ENCODE assay signal across 6 cellular contexts in genomic region chr11:57476223-57476882, GRCh38. TPM values are rescaled to one million over a fixed set of nuclear protein-coding genes. Genes with fewer than 3 reads are reported as not detected.
A peak's percentile ranks its signal among the peaks of the same experiment; 100 is the strongest.
DNase-seq lines count a peak whose midpoint lies in the region; ATAC-seq and TF ChIP-seq lines count a peak whose summit lies in the region.

No MANE protein-coding gene starts in this region.

- H3K36me3 ChIP-seq in lower lobe of right lung = no peaks in the 10 kb centered on the region

- H3K4me1 ChIP-seq in lower lobe of right lung = peaks cover 20% of the 10 kb centered on the region

- peak overlapping the region; percentile 60 for H3K4me3 ChIP-seq in lower lobe of right lung

- peak overlapping the region; percentile 49 for H3K27ac ChIP-seq in lower lobe of right lung

- peaks cover 7% of the 10 kb centered on the region for H3K27me3 ChIP-seq in lower lobe of right lung (ENCODE audit: low read depth)

- DNase-seq in ELF-1 (ENCODE audit: low read depth, low spot score) = peak; percentile 54
- peak; percentile 30 for DNase-seq in activated naive CD4-positive, alpha-beta T cell treated with Interleukin-2 at 50 U/mL for 16 hours
- DNase-seq in lower lobe of right lung = peak; percentile 71
- no peak for DNase-seq in NCI-H82 (lab: John Stamatoyannopoulos, UW)
- DNase-seq in HEK293T (ENCODE audit: extremely low spot score) = no peak

- TF ChIP-seq CTCF in lower lobe of right lung (IDR thresholded peaks at IDR 0.05) = no peak

- intact Hi-C loops in lower lobe of right lung (cut with DNase I) = no loop called here

- POLR2A ChIA-PET in HEK293T (lab: Yijun Ruan, JAX) = no interaction called here

- CTCF ChIA-PET in HEK293T (lab: Yijun Ruan, JAX) = no interaction called here

- ATAC-seq in HG02884 (IDR thresholded peaks at IDR 0.05; ENCODE audit: unreplicated experiment) (peak; percentile 27), lower lobe of right lung (peak; percentile 75 to 81)

- H3K9me3 ChIP-seq in lower lobe of right lung = no peaks in the 10 kb centered on the region

TF ChIP-seq in HEK293T, 16 proteins besides CTCF, POLR2A, EP300 and RAD21:
- TF ChIP-seq L3MBTL2 (conservative IDR thresholded peaks at IDR 0.05) = no peak
- TF ChIP-seq TARDBP (IDR thresholded peaks at IDR 0.05) = no peak
- no peak for TF ChIP-seq ELF4 (IDR thresholded peaks at IDR 0.05)
- no peak for TF ChIP-seq BHLHE40 (IDR thresholded peaks at IDR 0.05; ENCODE audit: borderline replicate concordance)
- no peak for TF ChIP-seq FOXM1 (IDR thresholded peaks at IDR 0.05; ENCODE audit: borderline replicate concordance)

RNA-seq across cellular contexts. Expression of gene RTN4RL2, which starts 16.0 kb away (rescaled TPM):
- 4.8 TPM for total RNA-seq in lower lobe of right lung

RNA-seq across cellular contexts. Expression of gene SLC43A1, which starts 39.1 kb away (rescaled TPM):
- total RNA-seq in lower lobe of right lung = 13.2 TPM

RNA-seq across cellular contexts. Expression of gene SLC43A3, which starts 49.4 kb away (rescaled TPM):
- total RNA-seq in lower lobe of right lung = 102 TPM

RNA-seq across cellular contexts. Expression of gene TIMM10, which starts 54.2 kb away (rescaled TPM):
- total RNA-seq in lower lobe of right lung = 35.3 TPM

Comparison
In these comparisons a context has a peak if more than half of its experiments do, and no peak if none do; other contexts are left out.
1. DNase-seq: peak in ELF-1 (single experiment), activated naive CD4-positive, alpha-beta T cell treated with Interleukin-2 at 50 U/mL for 16 hours (single experiment) and lower lobe of right lung (single experiment); none in NCI-H82 (single experiment) and HEK293T (single experiment).